In genomic region chr6:25316626-25317025, GRCh38 we compare ENCODE assay signal across 17 cellular contexts. TPM values are rescaled to one million over a fixed set of nuclear protein-coding genes. Genes with fewer than 3 reads are reported as not detected.
DNase-seq lines count a peak whose midpoint lies in the region; ATAC-seq and TF ChIP-seq lines count a peak whose summit lies in the region.
"Had no signal": no experiment of that assay in that cellular context is flagged by ENCODE, and none has a peak within 500 bp of the region (broad histone marks: within the 10 kb centered on the region; RNA-seq: fewer than 3 reads in every experiment).

No MANE protein-coding gene starts in this region.

- no peak overlapping the region for H3K27ac Mint-ChIP-seq in neural progenitor cell
- H3K27ac Mint-ChIP-seq: B cell; CD8-positive, alpha-beta T cell; GM23338; HFFc6 had no signal

- peaks cover 43% of the 10 kb centered on the region for H3K4me1 Mint-ChIP-seq in neural progenitor cell

- H3K4me1 ChIP-seq in neural progenitor cell (peaks cover 69% of the 10 kb centered on the region), gastrocnemius medialis (no peaks in the 10 kb centered on the region)

- no peak overlapping the region for H2AFZ ChIP-seq in neural progenitor cell (replicated peaks)
- H2AFZ ChIP-seq: GM23338 had no signal

- H4K20me1 ChIP-seq in neural progenitor cell (ENCODE audit: low read depth): peaks cover 27% of the 10 kb centered on the region

- no peak for ATAC-seq in gastrocnemius medialis
- no peak for ATAC-seq in HG03045 (IDR thresholded peaks at IDR 0.05; ENCODE audit: unreplicated experiment)
- ATAC-seq: CD8-positive, alpha-beta T cell; GM23338; HCT116 had no signal

- TF ChIP-seq CTCF in neural progenitor cell (IDR thresholded peaks at IDR 0.05): no peak
- no peak for TF ChIP-seq CTCF in gastrocnemius medialis (IDR thresholded peaks at IDR 0.05 in 4 of 5, conservative IDR thresholded peaks at IDR 0.05 in 1 of 5)

- H3K9me3 ChIP-seq in neural progenitor cell (ENCODE audit: low read depth) (no peaks in the 10 kb centered on the region), gastrocnemius medialis (no peaks in the 10 kb centered on the region)
- H3K9me3 ChIP-seq: BLaER1 treated with 17β-estradiol and CSF1 and Interleukin-3, amounts not matched to agents 10 nM and 100 nM had no signal

- H3K4me3 ChIP-seq in neural progenitor cell: no peak overlapping the region
- H3K4me3 ChIP-seq in gastrocnemius medialis: no peak overlapping the region
- H3K4me3 ChIP-seq: BLaER1 treated with 17β-estradiol and CSF1 and Interleukin-3, amounts not matched to agents 10 nM and 100 nM; GM23338 had no signal

- TF ChIP-seq POLR2A in gastrocnemius medialis (IDR thresholded peaks at IDR 0.05): no peak

- no peak overlapping the region for H3K9ac ChIP-seq in neural progenitor cell
- H3K9ac ChIP-seq: BLaER1 treated with 17β-estradiol and CSF1 and Interleukin-3, amounts not matched to agents 10 nM and 100 nM had no signal

- H3K27ac ChIP-seq in neural progenitor cell (peak overlapping the region; percentile 45), gastrocnemius medialis (no peak overlapping the region)
- H3K27ac ChIP-seq: BLaER1 treated with 17β-estradiol and CSF1 and Interleukin-3, amounts not matched to agents 10 nM and 100 nM had no signal

- H3K36me3 ChIP-seq in neural progenitor cell (no peaks in the 10 kb centered on the region), gastrocnemius medialis (no peaks in the 10 kb centered on the region)
- H3K36me3 ChIP-seq: BLaER1 treated with 17β-estradiol and CSF1 and Interleukin-3, amounts not matched to agents 10 nM and 100 nM had no signal

- no peaks in the 10 kb centered on the region for H3K9me3 Mint-ChIP-seq in neural progenitor cell
- H3K9me3 Mint-ChIP-seq: CD8-positive, alpha-beta T cell; GM23338; HFFc6 had no signal

- H3K79me2 ChIP-seq in neural progenitor cell (ENCODE audit: low read depth): peaks cover 11% of the 10 kb centered on the region

- in situ Hi-C loops in gastrocnemius medialis (cut with MboI; ENCODE audit: low sequenced_read_pairs in 4 of 4): no loop called here

- no peaks in the 10 kb centered on the region for H3K27me3 ChIP-seq in neural progenitor cell
- H3K27me3 ChIP-seq in gastrocnemius medialis: no peaks in the 10 kb centered on the region
- H3K27me3 ChIP-seq: BLaER1 treated with 17β-estradiol and CSF1 and Interleukin-3, amounts not matched to agents 10 nM and 100 nM had no signal

- peak overlapping the region; percentile 58 for H3K4me2 ChIP-seq in neural progenitor cell
- H3K4me2 ChIP-seq: BLaER1 treated with 17β-estradiol and CSF1 and Interleukin-3, amounts not matched to agents 10 nM and 100 nM; GM23338 had no signal

- peaks cover 53% of the 10 kb centered on the region for H3F3A ChIP-seq in neural progenitor cell (ENCODE audit: low read depth)

- H3K27me3 Mint-ChIP-seq in neural progenitor cell (ENCODE audit: insufficient read depth, low read depth): peaks cover 3% of the 10 kb centered on the region
- H3K27me3 Mint-ChIP-seq: B cell had no signal

- H3K4me3 Mint-ChIP-seq in neural progenitor cell: no peak overlapping the region
- H3K4me3 Mint-ChIP-seq: B cell; CD8-positive, alpha-beta T cell; GM23338; HFFc6 had no signal

- DNase-seq in NCI-H82 (lab: John Stamatoyannopoulos, UW) (peak; percentile 48), NCI-H82 treated with DMSO at 0.1 percent for 48 hours (lab: John Stamatoyannopoulos, UW; ENCODE audit: unreplicated experiment) (no peak), NCI-H146 (lab: John Stamatoyannopoulos, UW) (peak; percentile 43), neural progenitor cell (ENCODE audit: low spot score) (peak; percentile 54), gastrocnemius medialis (no peak)
- DNase-seq: CD8-positive, alpha-beta T cell; COR-L47; DMS153; DMS79; GF-D8; HFFc6; IMR-90 had no signal

- H3K36me3 Mint-ChIP-seq in neural progenitor cell: peaks cover 5% of the 10 kb centered on the region
- H3K36me3 Mint-ChIP-seq: CD8-positive, alpha-beta T cell had no signal

- intact Hi-C loops in gastrocnemius medialis (cut with DNase I; ENCODE audit: low total_unique reads): no loop called here

RNA-seq across cellular contexts. Expression of gene CARMIL1, which starts 37.5 kb away (rescaled TPM):
- 11.0 and 13.3 TPM in 2 replicates for total RNA-seq in neural progenitor cell (ENCODE audit: low replicate concordance)
- total RNA-seq in gastrocnemius medialis: 1 to 10 TPM in 3 of 4 donors, under 1 TPM in 1; 0.87 to 2.1 (median 1.7) TPM

Comparison
In these comparisons a context has a peak if more than half of its experiments do, and no peak if none do; other contexts are left out.
1. DNase-seq: peak in NCI-H82 (single experiment), NCI-H146 (single experiment) and neural progenitor cell (single experiment); none in NCI-H82 treated with DMSO at 0.1 percent for 48 hours (single experiment) and gastrocnemius medialis (0 of 2).